In the genomic region with DNA sequence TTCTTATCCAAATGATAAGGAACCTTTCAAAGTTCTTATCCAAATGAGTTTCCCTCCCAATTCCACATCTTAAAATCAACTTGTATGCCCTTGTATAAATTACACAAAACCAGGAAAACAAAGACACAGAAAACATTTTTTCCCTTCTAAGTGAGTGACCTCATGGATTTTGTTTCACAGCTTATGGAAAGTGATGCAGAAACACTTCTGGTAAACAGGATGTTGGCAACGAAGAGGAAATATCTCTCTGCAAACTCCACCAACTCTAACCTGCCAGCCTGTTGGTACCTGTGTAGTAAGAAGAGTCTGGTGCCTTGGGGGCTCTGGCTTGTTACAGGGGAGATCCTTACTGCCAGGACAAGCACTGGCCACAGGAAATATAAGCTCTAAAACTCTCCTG, we compare ENCODE assay signal across 3 cellular contexts.
TF ChIP-seq lines count a peak whose summit lies in the region.

No MANE protein-coding gene starts in this region.

TF ChIP-seq in A549, 52 proteins besides CTCF, POLR2A, EP300 and RAD21:
- TF ChIP-seq CBX2 (IDR thresholded peaks at IDR 0.05; ENCODE audit: borderline replicate concordance, low read depth) (no peak), TP53 (CRISPR knock-in tag; IDR thresholded peaks at IDR 0.05) (no peak)
- TF ChIP-seq, protein P1, sequence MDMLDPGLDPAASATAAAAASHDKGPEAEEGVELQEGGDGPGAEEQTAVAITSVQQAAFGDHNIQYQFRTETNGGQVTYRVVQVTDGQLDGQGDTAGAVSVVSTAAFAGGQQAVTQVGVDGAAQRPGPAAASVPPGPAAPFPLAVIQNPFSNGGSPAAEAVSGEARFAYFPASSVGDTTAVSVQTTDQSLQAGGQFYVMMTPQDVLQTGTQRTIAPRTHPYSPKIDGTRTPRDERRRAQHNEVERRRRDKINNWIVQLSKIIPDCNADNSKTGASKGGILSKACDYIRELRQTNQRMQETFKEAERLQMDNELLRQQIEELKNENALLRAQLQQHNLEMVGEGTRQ (IDR thresholded peaks at IDR 0.05) = no peak
TF ChIP-seq in A549: peak in this region for 0.

TF ChIP-seq in WTC11, 78 proteins besides CTCF, POLR2A, EP300 and RAD21:
- TF ChIP-seq, protein P2, sequence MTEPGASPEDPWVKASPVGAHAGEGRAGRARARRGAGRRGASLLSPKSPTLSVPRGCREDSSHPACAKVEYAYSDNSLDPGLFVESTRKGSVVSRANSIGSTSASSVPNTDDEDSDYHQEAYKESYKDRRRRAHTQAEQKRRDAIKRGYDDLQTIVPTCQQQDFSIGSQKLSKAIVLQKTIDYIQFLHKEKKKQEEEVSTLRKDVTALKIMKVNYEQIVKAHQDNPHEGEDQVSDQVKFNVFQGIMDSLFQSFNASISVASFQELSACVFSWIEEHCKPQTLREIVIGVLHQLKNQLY (CRISPR knock-in tag; IDR thresholded peaks at IDR 0.05) = no peak
- TF ChIP-seq, protein P3, sequence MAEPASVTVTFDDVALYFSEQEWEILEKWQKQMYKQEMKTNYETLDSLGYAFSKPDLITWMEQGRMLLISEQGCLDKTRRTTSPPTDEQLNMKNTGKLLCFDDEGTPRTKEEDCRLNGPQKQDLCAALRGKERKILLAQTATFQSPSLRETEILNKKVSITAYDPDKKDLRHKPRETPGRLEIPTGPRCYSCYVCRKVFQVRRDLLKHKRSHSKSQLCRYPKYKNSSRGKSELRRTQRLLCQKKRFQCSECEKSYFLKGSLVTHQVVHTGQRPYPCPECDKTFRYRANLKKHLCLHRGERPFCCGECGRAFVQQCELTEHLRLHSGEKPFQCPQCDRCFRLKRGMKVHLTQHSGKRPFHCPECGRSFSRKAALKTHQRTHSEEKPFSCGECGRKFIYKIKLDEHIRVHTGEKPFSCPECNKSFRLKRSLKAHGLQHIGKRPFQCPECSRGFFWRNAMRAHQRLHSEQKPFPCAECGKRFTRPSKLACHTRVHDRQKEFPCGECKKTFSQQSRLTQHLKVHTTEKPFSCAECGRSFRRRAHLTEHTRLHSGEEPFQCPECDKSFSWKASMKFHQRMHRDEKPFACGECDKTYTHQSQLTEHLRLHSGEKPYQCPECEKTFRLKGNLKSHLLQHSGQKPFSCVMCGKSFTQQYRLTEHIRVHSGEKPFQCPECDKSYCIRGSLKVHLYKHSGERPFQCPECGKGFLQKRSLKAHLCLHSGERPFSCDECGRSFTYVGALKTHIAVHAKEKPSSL (CRISPR knock-in tag; conservative IDR thresholded peaks at IDR 0.05) = no peak
- TF ChIP-seq ZNF219 (CRISPR knock-in tag; IDR thresholded peaks at IDR 0.05; ENCODE audit: borderline replicate concordance) = no peak
- no peak for TF ChIP-seq EMX1 (CRISPR knock-in tag; IDR thresholded peaks at IDR 0.05)
- TF ChIP-seq, protein P4, sequence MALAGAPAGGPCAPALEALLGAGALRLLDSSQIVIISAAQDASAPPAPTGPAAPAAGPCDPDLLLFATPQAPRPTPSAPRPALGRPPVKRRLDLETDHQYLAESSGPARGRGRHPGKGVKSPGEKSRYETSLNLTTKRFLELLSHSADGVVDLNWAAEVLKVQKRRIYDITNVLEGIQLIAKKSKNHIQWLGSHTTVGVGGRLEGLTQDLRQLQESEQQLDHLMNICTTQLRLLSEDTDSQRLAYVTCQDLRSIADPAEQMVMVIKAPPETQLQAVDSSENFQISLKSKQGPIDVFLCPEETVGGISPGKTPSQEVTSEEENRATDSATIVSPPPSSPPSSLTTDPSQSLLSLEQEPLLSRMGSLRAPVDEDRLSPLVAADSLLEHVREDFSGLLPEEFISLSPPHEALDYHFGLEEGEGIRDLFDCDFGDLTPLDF (CRISPR knock-in tag; IDR thresholded peaks at IDR 0.05) = no peak
- TF ChIP-seq IRF2 (CRISPR knock-in tag; IDR thresholded peaks at IDR 0.05; ENCODE audit: borderline replicate concordance, low read depth) = no peak
- TF ChIP-seq, protein P5, sequence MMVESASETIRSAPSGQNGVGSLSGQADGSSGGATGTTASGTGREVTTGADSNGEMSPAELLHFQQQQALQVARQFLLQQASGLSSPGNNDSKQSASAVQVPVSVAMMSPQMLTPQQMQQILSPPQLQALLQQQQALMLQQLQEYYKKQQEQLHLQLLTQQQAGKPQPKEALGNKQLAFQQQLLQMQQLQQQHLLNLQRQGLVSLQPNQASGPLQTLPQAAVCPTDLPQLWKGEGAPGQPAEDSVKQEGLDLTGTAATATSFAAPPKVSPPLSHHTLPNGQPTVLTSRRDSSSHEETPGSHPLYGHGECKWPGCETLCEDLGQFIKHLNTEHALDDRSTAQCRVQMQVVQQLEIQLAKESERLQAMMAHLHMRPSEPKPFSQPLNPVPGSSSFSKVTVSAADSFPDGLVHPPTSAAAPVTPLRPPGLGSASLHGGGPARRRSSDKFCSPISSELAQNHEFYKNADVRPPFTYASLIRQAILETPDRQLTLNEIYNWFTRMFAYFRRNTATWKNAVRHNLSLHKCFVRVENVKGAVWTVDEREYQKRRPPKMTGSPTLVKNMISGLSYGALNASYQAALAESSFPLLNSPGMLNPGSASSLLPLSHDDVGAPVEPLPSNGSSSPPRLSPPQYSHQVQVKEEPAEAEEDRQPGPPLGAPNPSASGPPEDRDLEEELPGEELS (CRISPR knock-in tag; IDR thresholded peaks at IDR 0.05) = no peak
- no peak for TF ChIP-seq ZNF317 (CRISPR knock-in tag; IDR thresholded peaks at IDR 0.05; ENCODE audit: borderline replicate concordance, low read depth)
- TF ChIP-seq, protein P6, sequence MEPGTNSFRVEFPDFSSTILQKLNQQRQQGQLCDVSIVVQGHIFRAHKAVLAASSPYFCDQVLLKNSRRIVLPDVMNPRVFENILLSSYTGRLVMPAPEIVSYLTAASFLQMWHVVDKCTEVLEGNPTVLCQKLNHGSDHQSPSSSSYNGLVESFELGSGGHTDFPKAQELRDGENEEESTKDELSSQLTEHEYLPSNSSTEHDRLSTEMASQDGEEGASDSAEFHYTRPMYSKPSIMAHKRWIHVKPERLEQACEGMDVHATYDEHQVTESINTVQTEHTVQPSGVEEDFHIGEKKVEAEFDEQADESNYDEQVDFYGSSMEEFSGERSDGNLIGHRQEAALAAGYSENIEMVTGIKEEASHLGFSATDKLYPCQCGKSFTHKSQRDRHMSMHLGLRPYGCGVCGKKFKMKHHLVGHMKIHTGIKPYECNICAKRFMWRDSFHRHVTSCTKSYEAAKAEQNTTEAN (CRISPR knock-in tag; IDR thresholded peaks at IDR 0.05) = no peak

TF ChIP-seq in endothelial cell of umbilical vein, 7 proteins besides CTCF, POLR2A, EP300 and RAD21:
- TF ChIP-seq POLR2AphosphoS5 (IDR thresholded peaks at IDR 0.05; ENCODE audit: insufficient read depth, low read depth, low read length) (no peak), EZH2 (IDR thresholded peaks at IDR 0.05; ENCODE audit: borderline replicate concordance, low read depth, low read length, severe bottlenecking) (no peak), GATA2 (IDR thresholded peaks at IDR 0.05; ENCODE audit: insufficient read depth, insufficient read length, low read depth, low read length) (no peak), JUN (IDR thresholded peaks at IDR 0.05; ENCODE audit: borderline replicate concordance, insufficient read depth, insufficient read length, low read depth) (no peak), MYC (IDR thresholded peaks at IDR 0.05; ENCODE audit: low read depth, low read length) (no peak), FOS (IDR thresholded peaks at IDR 0.05; ENCODE audit: borderline replicate concordance, insufficient read depth, low read length) (no peak)
- TF ChIP-seq, protein P7, sequence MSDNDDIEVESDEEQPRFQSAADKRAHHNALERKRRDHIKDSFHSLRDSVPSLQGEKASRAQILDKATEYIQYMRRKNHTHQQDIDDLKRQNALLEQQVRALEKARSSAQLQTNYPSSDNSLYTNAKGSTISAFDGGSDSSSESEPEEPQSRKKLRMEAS (IDR thresholded peaks at IDR 0.05; ENCODE audit: insufficient read depth, insufficient read length) = no peak
TF ChIP-seq in endothelial cell of umbilical vein: peak in this region for 0.
